ENCODE assay signal across 24 cellular contexts in genomic region chr17:41553987-41554680, GRCh38. TPM values are rescaled to one million over a fixed set of nuclear protein-coding genes. Genes with fewer than 3 reads are reported as not detected.
DNase-seq lines count a peak whose midpoint lies in the region; ATAC-seq and TF ChIP-seq lines count a peak whose summit lies in the region.
"Had no signal": no experiment of that assay in that cellular context is flagged by ENCODE, and none has a peak within 500 bp of the region (broad histone marks: within the 10 kb centered on the region; RNA-seq: fewer than 3 reads in every experiment).

No MANE protein-coding gene starts in this region.

- H3K9me3 ChIP-seq in endodermal cell (ENCODE audit: control insufficient read depth, low read length): no peaks in the 10 kb centered on the region
- no peaks in the 10 kb centered on the region for H3K9me3 ChIP-seq in transverse colon
- H3K9me3 ChIP-seq in lower lobe of right lung: no peaks in the 10 kb centered on the region
- H3K9me3 ChIP-seq: BE2C, colonic mucosa, tibial nerve had no signal

- H3K4me3 ChIP-seq in endodermal cell (ENCODE audit: low read length) (no peak overlapping the region), transverse colon (no peak overlapping the region), lower lobe of right lung (no peak overlapping the region)
- H3K4me3 ChIP-seq: colonic mucosa, tibial nerve had no signal

- ATAC-seq in lower lobe of right lung: no peak
- ATAC-seq: activated naive CD4-positive, alpha-beta T cell treated with anti-CD3 and anti-CD28 coated beads, Interleukin-2, amount 50 U/mL, for 72 hours had no signal

- H3K27me3 ChIP-seq in endodermal cell (ENCODE audit: control insufficient read depth, insufficient read depth, low read length, poor library complexity, severe bottlenecking) (no peaks in the 10 kb centered on the region), transverse colon (peaks cover under 1% of the 10 kb centered on the region), lower lobe of right lung (ENCODE audit: low read depth) (no peaks in the 10 kb centered on the region)
- H3K27me3 ChIP-seq: BE2C, colonic mucosa, tibial nerve had no signal

- H3K27ac ChIP-seq in endodermal cell (ENCODE audit: low read depth, low read length): no peak overlapping the region
- H3K27ac ChIP-seq in transverse colon: peak overlapping the region; percentile 42 to 66 (median 53)
- H3K27ac ChIP-seq in lower lobe of right lung: no peak overlapping the region
- H3K27ac ChIP-seq: VCaP had no signal

- DNase-seq in endodermal cell (peak; percentile 48), transverse colon (no peak), lower lobe of right lung (no peak)
- DNase-seq: activated CD4-positive, alpha-beta T cell treated with anti-CD3 and anti-CD28 coated beads, Interleukin-2, amount 50 U/mL, for 48 hours; BE2C; midbrain; NCI-H1105 treated with DMSO at 0.1 percent for 48 hours; NCI-H526 treated with DMSO at 0.1 percent for 48 hours; SIG-M5; stimulated activated CD4-positive, alpha-beta T cell treated with anti-CD3 and anti-CD28 coated beads, Interleukin-15, amount 100 ng/mL, for 24 hours; stimulated activated naive CD4-positive, alpha-beta T cell treated with Interleukin-2 at 50 U/mL for 16 hours had no signal

- no peak for TF ChIP-seq CTCF in endodermal cell (conservative IDR thresholded peaks at IDR 0.05)
- TF ChIP-seq CTCF in transverse colon (IDR thresholded peaks at IDR 0.05): no peak
- no peak for TF ChIP-seq CTCF in lower lobe of right lung (IDR thresholded peaks at IDR 0.05)

- WGBS in endodermal cell (ENCODE audit: insufficient coverage in 1 of 2, insufficient read length in 1 of 2), 2 experiments: 61 to 66% methylated on average over 4 to 8 of the region's 8 CpGs
- 64 to 73% methylated on average over 7 to 8 of the region's 8 CpGs for WGBS in transverse colon (ENCODE audit: low coverage in 1 of 2), 2 donors

- H3K36me3 Mint-ChIP-seq in endodermal cell (ENCODE audit: low read depth): no peaks in the 10 kb centered on the region
- H3K36me3 Mint-ChIP-seq: activated naive CD4-positive, alpha-beta T cell treated with anti-CD3 and anti-CD28 coated beads, Interleukin-2, amount 50 U/mL, for 72 hours; brain had no signal

- TF ChIP-seq POLR2A in transverse colon (IDR thresholded peaks at IDR 0.05): no peak

- H3K27ac Mint-ChIP-seq in endodermal cell: no peak overlapping the region
- H3K27ac Mint-ChIP-seq: activated naive CD4-positive, alpha-beta T cell treated with anti-CD3 and anti-CD28 coated beads, Interleukin-2, amount 50 U/mL, for 72 hours had no signal

- in situ Hi-C loops in transverse colon (cut with MboI; ENCODE audit: low pct_ligation_motif_present in 1 of 4, low pct_unique_long_range_greater_than_20kb in 1 of 4, low sequenced_read_pairs in 3 of 4): loop anchor here in 2 of 4 donors (10.0 kb wide), 1 partner anchor 91 kb away; no protein-coding TSS in a partner anchor

- H3K36me3 ChIP-seq in endodermal cell (ENCODE audit: control insufficient read depth, insufficient read depth, low read length): no peaks in the 10 kb centered on the region
- no peaks in the 10 kb centered on the region for H3K36me3 ChIP-seq in transverse colon
- H3K36me3 ChIP-seq in lower lobe of right lung: no peaks in the 10 kb centered on the region
- H3K36me3 ChIP-seq: BE2C, colonic mucosa, tibial nerve had no signal

- TF ChIP-seq EP300 in transverse colon (IDR thresholded peaks at IDR 0.05; ENCODE audit: low read depth): no peak

- no peaks in the 10 kb centered on the region for H3K9me3 Mint-ChIP-seq in endodermal cell
- H3K9me3 Mint-ChIP-seq: activated naive CD4-positive, alpha-beta T cell treated with anti-CD3 and anti-CD28 coated beads, Interleukin-2, amount 50 U/mL, for 72 hours; neural crest cell had no signal

- intact Hi-C loops in transverse colon (cut with DNase I; ENCODE audit: low total_unique reads) (no loop called here), lower lobe of right lung (cut with DNase I) (no loop called here)

- peaks cover 14% of the 10 kb centered on the region for H3K27me3 Mint-ChIP-seq in endodermal cell (ENCODE audit: insufficient read depth)

- no peak overlapping the region for H3K9ac ChIP-seq in endodermal cell (ENCODE audit: extremely low read depth, low read length, poor library complexity, severe bottlenecking)

- no peak overlapping the region for H3K4me3 Mint-ChIP-seq in endodermal cell
- H3K4me3 Mint-ChIP-seq: brain, neural crest cell had no signal

- H3K4me1 ChIP-seq in endodermal cell (ENCODE audit: control insufficient read depth, insufficient read depth, low read length): peaks cover under 1% of the 10 kb centered on the region
- peaks cover 3 to 30% (median 14%) of the 10 kb centered on the region in 4 donors for H3K4me1 ChIP-seq in transverse colon
- H3K4me1 ChIP-seq in lower lobe of right lung: peaks cover 6% of the 10 kb centered on the region
- H3K4me1 ChIP-seq: BE2C had no signal

- H3K4me1 Mint-ChIP-seq in endodermal cell: peaks cover 3% of the 10 kb centered on the region

RNA-seq across cellular contexts. Expression of gene KRT9, which starts 17.7 kb away (rescaled TPM):
- total RNA-seq in endodermal cell (not detected), transverse colon (not detected), lower lobe of right lung (not detected)
- polyA plus RNA-seq in endodermal cell (2013, experiment 1 of 2): not detected
- not detected for polyA plus RNA-seq in endodermal cell (2013, experiment 2 of 2)
- total RNA-seq: activated naive CD4-positive, alpha-beta T cell treated with anti-CD3 and anti-CD28 coated beads, Interleukin-2, amount 50 U/mL, for 72 hours; Calu3; colonic mucosa; frontal cortex; HT-29; left colon; LHCN-M2; neural crest cell; renal cortical epithelial cell; T-helper 1 cell treated with Interleukin-12 subunit alpha and Interleukin-12 subunit beta and Interleukin-4 antibody, amounts not matched to agents 30 ng/mL and 1 ng/mL, for 36 hours; tibial nerve had no signal

RNA-seq across cellular contexts. Expression of gene KRT19, which starts 26.0 kb away (rescaled TPM):
- total RNA-seq in endodermal cell (1,000 to 10,000 TPM in 1 of 2 donors, 100 to 1,000 TPM in 1; 750 to 1,012 TPM), transverse colon (1,000 to 10,000 TPM in 3 of 4 donors, 100 to 1,000 TPM in 1; 788 to 3,666 (median 2,734) TPM), lower lobe of right lung (212 TPM)
- 178 TPM for polyA plus RNA-seq in endodermal cell (2013, experiment 1 of 2)
- polyA plus RNA-seq in endodermal cell (2013, experiment 2 of 2): 191 TPM
- total RNA-seq: activated naive CD4-positive, alpha-beta T cell treated with anti-CD3 and anti-CD28 coated beads, Interleukin-2, amount 50 U/mL, for 72 hours; LHCN-M2; T-helper 1 cell treated with Interleukin-12 subunit alpha and Interleukin-12 subunit beta and Interleukin-4 antibody, amounts not matched to agents 30 ng/mL and 1 ng/mL, for 36 hours had no signal

RNA-seq across cellular contexts. Expression of gene KRT14, which starts 32.6 kb away (rescaled TPM):
- total RNA-seq in endodermal cell (not detected), transverse colon (under 1 TPM in 2 of 4 donors, not detected in 2; 0.32 to 0.68 TPM), lower lobe of right lung (not detected)
- polyA plus RNA-seq in endodermal cell (2013, experiment 1 of 2): not detected
- not detected for polyA plus RNA-seq in endodermal cell (2013, experiment 2 of 2)
- total RNA-seq: activated naive CD4-positive, alpha-beta T cell treated with anti-CD3 and anti-CD28 coated beads, Interleukin-2, amount 50 U/mL, for 72 hours; colonic mucosa; frontal cortex; HT-29; LHCN-M2; neural crest cell; T-helper 1 cell treated with Interleukin-12 subunit alpha and Interleukin-12 subunit beta and Interleukin-4 antibody, amounts not matched to agents 30 ng/mL and 1 ng/mL, for 36 hours had no signal

RNA-seq across cellular contexts. Expression of gene KRT15, which starts 35.4 kb away (rescaled TPM):
- total RNA-seq in endodermal cell: 1 to 10 TPM in 1 of 2 donors, under 1 TPM in 1; 0.95 to 1.2 TPM
- not detected for polyA plus RNA-seq in endodermal cell (2013, experiment 1 of 2)
- polyA plus RNA-seq in endodermal cell (2013, experiment 2 of 2): not detected
- total RNA-seq in transverse colon: 10 to 100 TPM in 1 of 4 donors, 1 to 10 TPM in 2, under 1 TPM in 1; 0.80 to 17.6 (median 7.4) TPM
- 9.0 TPM for total RNA-seq in lower lobe of right lung
- total RNA-seq: activated naive CD4-positive, alpha-beta T cell treated with anti-CD3 and anti-CD28 coated beads, Interleukin-2, amount 50 U/mL, for 72 hours; frontal cortex; neural crest cell; T-helper 1 cell treated with Interleukin-12 subunit alpha and Interleukin-12 subunit beta and Interleukin-4 antibody, amounts not matched to agents 30 ng/mL and 1 ng/mL, for 36 hours had no signal

RNA-seq across cellular contexts. Expression of gene KRT13, which starts 48.7 kb away (rescaled TPM):
- total RNA-seq in endodermal cell: not detected
- polyA plus RNA-seq in endodermal cell (2013, experiment 1 of 2): not detected
- not detected for polyA plus RNA-seq in endodermal cell (2013, experiment 2 of 2)
- under 1 TPM in 1 of 4 donors, not detected in 3; 0.27 TPM for total RNA-seq in transverse colon
- total RNA-seq in lower lobe of right lung: 5.2 TPM
- total RNA-seq: activated naive CD4-positive, alpha-beta T cell treated with anti-CD3 and anti-CD28 coated beads, Interleukin-2, amount 50 U/mL, for 72 hours; frontal cortex; LHCN-M2; neural crest cell; renal cortical epithelial cell; T-helper 1 cell treated with Interleukin-12 subunit alpha and Interleukin-12 subunit beta and Interleukin-4 antibody, amounts not matched to agents 30 ng/mL and 1 ng/mL, for 36 hours had no signal

Comparison
In these comparisons a context has a peak if more than half of its experiments do, and no peak if none do; other contexts are left out.
1. H3K27ac ChIP-seq: peak in transverse colon (4 of 4); none in endodermal cell (single experiment) and lower lobe of right lung (single experiment).